ENCODE assay signal across 13 cellular contexts in the genomic region with DNA sequence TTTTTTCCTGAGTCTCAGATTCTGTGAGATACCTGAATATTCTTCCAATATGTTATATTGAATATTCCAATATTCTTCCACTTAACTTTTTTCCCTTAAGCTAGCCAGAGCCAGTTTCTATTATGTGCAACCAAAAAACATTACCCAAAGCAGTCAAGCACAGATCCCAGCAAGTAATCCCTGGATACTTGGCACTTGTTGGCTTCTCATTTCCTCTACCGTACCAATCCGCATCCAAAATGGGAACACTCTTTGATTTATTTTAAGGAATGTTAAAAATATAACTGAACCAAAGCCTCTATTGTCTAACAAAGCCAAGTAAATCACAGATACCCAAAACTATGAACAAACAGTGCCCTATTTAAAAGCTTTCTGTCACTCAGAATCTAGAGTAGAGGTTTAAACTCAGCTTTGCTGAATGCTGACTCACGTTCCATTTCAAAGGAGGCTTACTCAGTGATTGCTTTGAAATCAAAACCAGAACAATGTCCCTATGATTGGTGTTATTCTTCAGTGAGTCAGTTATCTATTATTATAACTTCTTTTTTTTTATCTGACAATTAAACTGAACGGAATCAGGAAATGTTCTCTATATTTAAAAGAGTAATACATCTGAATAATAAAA.
DNase-seq lines count a peak whose midpoint lies in the region; ATAC-seq, FAIRE-seq and TF ChIP-seq lines count a peak whose summit lies in the region.
"Had no signal": no experiment of that assay in that cellular context is flagged by ENCODE, and none has a peak within 500 bp of the region (broad histone marks: within the 10 kb centered on the region; RNA-seq: fewer than 3 reads in every experiment).

No MANE protein-coding gene starts in this region.

- FAIRE-seq in HepG2 (lab: Jason Lieb, UNC) = no peak

- no peak for TF ChIP-seq CTCF in HepG2 (CRISPR knock-in tag; IDR thresholded peaks at IDR 0.05)
- no peak for TF ChIP-seq CTCF in right lobe of liver (IDR thresholded peaks at IDR 0.05)

- CTCF ChIA-PET in HepG2 (lab: Yijun Ruan, JAX; ENCODE audit: low intra/inter-chr PET ratio, low total read pairs) = no interaction called here

- intact Hi-C loops in HepG2 (cut with micrococcal nuclease; ENCODE audit: unreplicated experiment) = no loop called here
- intact Hi-C loops in right lobe of liver (cut with DNase I) = no loop called here

- no peaks in the 10 kb centered on the region for H4K20me1 ChIP-seq in HepG2 (ENCODE audit: insufficient read depth, low read length)

- no TSS peak for BruUV-seq in HepG2 (replicated peaks; lab: Mats Ljungman, UMichigan)

- in situ Hi-C loops in HepG2 (cut with HindIII; ENCODE audit: extremely low pct_ligation_motif_present, low pct_unique_long_range_greater_than_20kb) = no loop called here

- TF ChIP-seq POLR2A in HepG2 (IDR thresholded peaks at IDR 0.05; ENCODE audit: insufficient read depth in 1 of 2, low read depth in 2 of 2, low read length in 2 of 2) = no peak
- no peak for TF ChIP-seq POLR2A in right lobe of liver (IDR thresholded peaks at IDR 0.05)
- no peak for TF ChIP-seq POLR2A in GM18505 (IDR thresholded peaks at IDR 0.05; ENCODE audit: borderline replicate concordance, extremely low read depth, insufficient read depth, insufficient read length)

- H2AFZ ChIP-seq in HepG2 (ENCODE audit: low read length) = no peak overlapping the region

- H3K27me3 ChIP-seq in HepG2 (ENCODE audit: control insufficient read depth in 1 of 2, insufficient read depth in 2 of 2, low read length in 2 of 2) (no peaks in the 10 kb centered on the region), right lobe of liver (no peaks in the 10 kb centered on the region)
- H3K27me3 ChIP-seq: cardiac muscle cell, tibial nerve had no signal

- H3K4me1 ChIP-seq in HepG2 (ENCODE audit: insufficient read depth, low read length) = no peaks in the 10 kb centered on the region
- peaks cover 0 to 3% (median 0%) of the 10 kb centered on the region in 4 donors for H3K4me1 ChIP-seq in right lobe of liver

- no peak for TF ChIP-seq RAD21 in HepG2 (CRISPR knock-in tag; IDR thresholded peaks at IDR 0.05)

- TF ChIP-seq EP300 in HepG2 (IDR thresholded peaks at IDR 0.05; ENCODE audit: low read depth in 2 of 2, low read length in 2 of 2) (no peak), HepG2 (CRISPR knock-in tag; IDR thresholded peaks at IDR 0.05; ENCODE audit: borderline replicate concordance) (no peak)

- no peaks in the 10 kb centered on the region for H3K9me3 ChIP-seq in HepG2 (ENCODE audit: low read length)
- H3K9me3 ChIP-seq in right lobe of liver = no peaks in the 10 kb centered on the region
- H3K9me3 ChIP-seq: tibial nerve had no signal

- POLR2A ChIA-PET in HepG2 (lab: Yijun Ruan, JAX) = no interaction called here

- WGBS in HepG2 (ENCODE audit: low lambda C conversion rate) = 93% methylated on average over 4 of the region's 4 CpGs
- WGBS in right lobe of liver (ENCODE audit: insufficient coverage, low coverage, low lambda C conversion rate, missing lambda C conversion rate) = 82% methylated on average over 4 of the region's 4 CpGs

- ATAC-seq in HepG2 = no peak
- ATAC-seq in right lobe of liver = no peak
- no peak for ATAC-seq in GM18505 (IDR thresholded peaks at IDR 0.05; ENCODE audit: unreplicated experiment)

- peak; percentile 16 for DNase-seq in HepG2 (ENCODE audit: low spot score)
- no peak for DNase-seq in right lobe of liver
- DNase-seq in astrocyte of the hippocampus (ENCODE audit: low read depth, low spot score) = peak; percentile 69
- DNase-seq in iris pigment epithelial cell (ENCODE audit: low read depth) = peak; percentile 84
- no peak for DNase-seq in DMS153 (lab: John Stamatoyannopoulos, UW)
- no peak for DNase-seq in retina
- no peak for DNase-seq in cerebellar nuclear complex (lab: John Stamatoyannopoulos, UW)
- DNase-seq: MM.1S; NCI-H524; stimulated activated CD4-positive, alpha-beta T cell treated with anti-CD3 and anti-CD28 coated beads, Interleukin-4, amount 100 ng/mL, for 1 hour had no signal

- no peak overlapping the region for H3K4me3 ChIP-seq in HepG2 (replicated peaks in 1 of 3; ENCODE audit: insufficient read depth in 1 of 3, low read depth in 2 of 3, low read length in 3 of 3)
- H3K4me3 ChIP-seq in right lobe of liver = no peak overlapping the region
- H3K4me3 ChIP-seq: cardiac muscle cell, tibial nerve had no signal

- H3K36me3 ChIP-seq in HepG2 (replicated peaks in 1 of 2; ENCODE audit: control insufficient read depth in 1 of 2, insufficient read depth in 2 of 2, low read length in 2 of 2) = no peaks in the 10 kb centered on the region
- H3K36me3 ChIP-seq in right lobe of liver = no peaks in the 10 kb centered on the region
- H3K36me3 ChIP-seq: cardiac muscle cell, tibial nerve had no signal

- H3K27ac ChIP-seq in HepG2 (ENCODE audit: extremely low read length, insufficient read depth, low read length) = no peak overlapping the region
- H3K27ac ChIP-seq in right lobe of liver = no peak overlapping the region
- H3K27ac ChIP-seq: cardiac muscle cell had no signal

- no peak overlapping the region for H3K9ac ChIP-seq in HepG2 (ENCODE audit: insufficient read depth, low read depth, low read length)

- H3K4me2 ChIP-seq in HepG2 (ENCODE audit: low read depth, low read length) = no peak overlapping the region

- H3K79me2 ChIP-seq in HepG2 (ENCODE audit: insufficient read depth, low read length) = no peaks in the 10 kb centered on the region

TF ChIP-seq in HepG2, 621 proteins besides CTCF, POLR2A, EP300 and RAD21 (continues in another document):
- TF ChIP-seq NFYB (CRISPR knock-in tag; IDR thresholded peaks at IDR 0.05) = no peak
- TF ChIP-seq ZNF564 (CRISPR knock-in tag; IDR thresholded peaks at IDR 0.05) = no peak
- no peak for TF ChIP-seq TOE1 (CRISPR knock-in tag; IDR thresholded peaks at IDR 0.05)
- TF ChIP-seq ZSCAN21 (CRISPR knock-in tag; IDR thresholded peaks at IDR 0.05; ENCODE audit: borderline replicate concordance) = no peak
- TF ChIP-seq, protein P1, sequence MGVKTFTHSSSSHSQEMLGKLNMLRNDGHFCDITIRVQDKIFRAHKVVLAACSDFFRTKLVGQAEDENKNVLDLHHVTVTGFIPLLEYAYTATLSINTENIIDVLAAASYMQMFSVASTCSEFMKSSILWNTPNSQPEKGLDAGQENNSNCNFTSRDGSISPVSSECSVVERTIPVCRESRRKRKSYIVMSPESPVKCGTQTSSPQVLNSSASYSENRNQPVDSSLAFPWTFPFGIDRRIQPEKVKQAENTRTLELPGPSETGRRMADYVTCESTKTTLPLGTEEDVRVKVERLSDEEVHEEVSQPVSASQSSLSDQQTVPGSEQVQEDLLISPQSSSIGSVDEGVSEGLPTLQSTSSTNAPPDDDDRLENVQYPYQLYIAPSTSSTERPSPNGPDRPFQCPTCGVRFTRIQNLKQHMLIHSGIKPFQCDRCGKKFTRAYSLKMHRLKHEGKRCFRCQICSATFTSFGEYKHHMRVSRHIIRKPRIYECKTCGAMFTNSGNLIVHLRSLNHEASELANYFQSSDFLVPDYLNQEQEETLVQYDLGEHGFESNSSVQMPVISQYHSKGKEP (CRISPR knock-in tag; IDR thresholded peaks at IDR 0.05) = no peak
- no peak for TF ChIP-seq ZNF33B (CRISPR knock-in tag; IDR thresholded peaks at IDR 0.05)
- TF ChIP-seq MAFK (conservative IDR thresholded peaks at IDR 0.05 in 1 of 2, IDR thresholded peaks at IDR 0.05 in 1 of 2; ENCODE audit: low read length in 2 of 2) = no peak
- TF ChIP-seq NFKB2 (CRISPR knock-in tag; IDR thresholded peaks at IDR 0.05; ENCODE audit: borderline replicate concordance) = no peak
- TF ChIP-seq SAFB2 (CRISPR knock-in tag; IDR thresholded peaks at IDR 0.05; ENCODE audit: borderline replicate concordance, low read depth) = no peak
- TF ChIP-seq ZNF768 (CRISPR knock-in tag; IDR thresholded peaks at IDR 0.05) = no peak
- TF ChIP-seq HOXA5 (CRISPR knock-in tag; IDR thresholded peaks at IDR 0.05) = no peak
- no peak for TF ChIP-seq PCBP2 (optimal IDR thresholded peaks at IDR 0.05; ENCODE audit: low read depth, low read length, poor library complexity, severe bottlenecking)

Comparison
In these comparisons a context has a peak if more than half of its experiments do, and no peak if none do; other contexts are left out.
1. DNase-seq: peak in HepG2 (single experiment), astrocyte of the hippocampus (single experiment) and iris pigment epithelial cell (single experiment); none in right lobe of liver (0 of 3), DMS153 (single experiment), retina (single experiment) and cerebellar nuclear complex (0 of 2).